1 cellular context compared by ENCODE assay signal in genomic region chr3:50270422-50270831, GRCh38.
TF ChIP-seq lines count a peak whose summit lies in the region.

No MANE protein-coding gene starts in this region.

TF ChIP-seq in HepG2, 621 proteins besides CTCF, POLR2A, EP300 and RAD21 (continues in another document):
- TF ChIP-seq GABPA (IDR thresholded peaks at IDR 0.05; ENCODE audit: low read depth, low read length) = no peak
- no peak for TF ChIP-seq GABPA (CRISPR knock-in tag; IDR thresholded peaks at IDR 0.05; ENCODE audit: low read depth)
- 0 out of 3 replicates have a peak, but pooled peaks have one; percentile 7 for TF ChIP-seq MXI1 (IDR thresholded peaks at IDR 0.05; ENCODE audit: borderline replicate concordance, low read depth, low read length)
- TF ChIP-seq KDM5A (IDR thresholded peaks at IDR 0.05; ENCODE audit: borderline replicate concordance, low read length) = no peak
- 0 out of 2 replicates have a peak, but pooled peaks have one; percentile 47 for TF ChIP-seq AHR (CRISPR knock-in tag; IDR thresholded peaks at IDR 0.05)
- peak; percentile 70 for TF ChIP-seq RBFOX2 (IDR thresholded peaks at IDR 0.05; ENCODE audit: low read depth, low read length)
- TF ChIP-seq NR2C2 (CRISPR knock-in tag; IDR thresholded peaks at IDR 0.05; ENCODE audit: borderline replicate concordance) = 0 out of 2 replicates have a peak, but pooled peaks have one; percentile 15
- TF ChIP-seq ZNF234 (CRISPR knock-in tag; conservative IDR thresholded peaks at IDR 0.05) = 0 out of 2 replicates have a peak, but pooled peaks have one; percentile 34
- peak; percentile 65; the same call in 1 of the 2 replicates for TF ChIP-seq ZNF605 (CRISPR knock-in tag; IDR thresholded peaks at IDR 0.05)
- no peak for TF ChIP-seq ZBTB21 (CRISPR knock-in tag; IDR thresholded peaks at IDR 0.05)
- TF ChIP-seq ATF7-NPFF (CRISPR knock-in tag; IDR thresholded peaks at IDR 0.05; ENCODE audit: low read depth) = no peak
- TF ChIP-seq GLI4 (CRISPR knock-in tag; IDR thresholded peaks at IDR 0.05; ENCODE audit: borderline replicate concordance) = peak; percentile 15; the same call in 1 of the 2 replicates
- no peak for TF ChIP-seq ZNF280B (CRISPR knock-in tag; IDR thresholded peaks at IDR 0.05; ENCODE audit: borderline replicate concordance)
- no peak for TF ChIP-seq TARDBP (CRISPR knock-in tag; IDR thresholded peaks at IDR 0.05)
- TF ChIP-seq NR3C1 (CRISPR knock-in tag; IDR thresholded peaks at IDR 0.05) = no peak
- TF ChIP-seq HNRNPK (IDR thresholded peaks at IDR 0.05; ENCODE audit: low read depth, low read length, poor library complexity, severe bottlenecking) = no peak
- TF ChIP-seq NFAT5 (CRISPR knock-in tag; IDR thresholded peaks at IDR 0.05) = no peak
- no peak for TF ChIP-seq MAZ (IDR thresholded peaks at IDR 0.05; ENCODE audit: borderline replicate concordance, low read depth, low read length)
- 0 out of 2 replicates have a peak, but pooled peaks have one; percentile 37 for TF ChIP-seq MAZ (CRISPR knock-in tag; IDR thresholded peaks at IDR 0.05; ENCODE audit: low read depth)
- TF ChIP-seq TAF1 (CRISPR knock-in tag; IDR thresholded peaks at IDR 0.05) = peak; percentile 34; the same call in 1 of the 2 replicates
- no peak for TF ChIP-seq MBD4 (IDR thresholded peaks at IDR 0.05; ENCODE audit: borderline replicate concordance, low read length)
- TF ChIP-seq TAF15 (IDR thresholded peaks at IDR 0.05; ENCODE audit: low read depth, low read length, poor library complexity, severe bottlenecking) = no peak
- TF ChIP-seq YEATS2 (CRISPR knock-in tag; IDR thresholded peaks at IDR 0.05; ENCODE audit: borderline replicate concordance) = no peak; the same call in 1 of the 2 replicates
- 0 out of 2 replicates have a peak, but pooled peaks have one; percentile 38 for TF ChIP-seq SKIL (CRISPR knock-in tag; IDR thresholded peaks at IDR 0.05; ENCODE audit: borderline replicate concordance)
- no peak for TF ChIP-seq POLR2AphosphoS5 (IDR thresholded peaks at IDR 0.05; ENCODE audit: low read depth, low read length)
- TF ChIP-seq PRMT3 (CRISPR knock-in tag; IDR thresholded peaks at IDR 0.05; ENCODE audit: borderline replicate concordance, low read depth) = no peak
- no peak for TF ChIP-seq TBX3 (IDR thresholded peaks at IDR 0.05; ENCODE audit: borderline replicate concordance)
- TF ChIP-seq PTBP1 (IDR thresholded peaks at IDR 0.05; ENCODE audit: low read depth, low read length, poor library complexity, severe bottlenecking) = no peak
- TF ChIP-seq ZNF382 (CRISPR knock-in tag; IDR thresholded peaks at IDR 0.05; ENCODE audit: borderline replicate concordance) = no peak
- TF ChIP-seq RCOR2 (CRISPR knock-in tag; IDR thresholded peaks at IDR 0.05) = no peak
- TF ChIP-seq NFATC3 (CRISPR knock-in tag; IDR thresholded peaks at IDR 0.05) = no peak
- no peak for TF ChIP-seq TMF1 (CRISPR knock-in tag; IDR thresholded peaks at IDR 0.05; ENCODE audit: low read depth)
- no peak for TF ChIP-seq SIX1 (CRISPR knock-in tag; IDR thresholded peaks at IDR 0.05; ENCODE audit: borderline replicate concordance)
- no peak for TF ChIP-seq CC2D1A (CRISPR knock-in tag; IDR thresholded peaks at IDR 0.05)
- TF ChIP-seq ZNF318 (CRISPR knock-in tag; IDR thresholded peaks at IDR 0.05) = no peak
- TF ChIP-seq ZNF546 (CRISPR knock-in tag; conservative IDR thresholded peaks at IDR 0.05) = no peak
- no peak for TF ChIP-seq DMTF1 (CRISPR knock-in tag; IDR thresholded peaks at IDR 0.05)
- peak; percentile 9; the same call in 1 of the 2 replicates for TF ChIP-seq HDAC1 (CRISPR knock-in tag; IDR thresholded peaks at IDR 0.05)
- no peak for TF ChIP-seq ZNF710 (CRISPR knock-in tag; IDR thresholded peaks at IDR 0.05; ENCODE audit: borderline replicate concordance)
- no peak for TF ChIP-seq SOX6 (IDR thresholded peaks at IDR 0.05)
- no peak for TF ChIP-seq SOX6 (CRISPR knock-in tag; IDR thresholded peaks at IDR 0.05)
- TF ChIP-seq ZNF101 (CRISPR knock-in tag; IDR thresholded peaks at IDR 0.05; ENCODE audit: borderline replicate concordance, low read depth) = no peak
